ENCODE assay signal across 14 cellular contexts in genomic region chr7:155066417-155066950, GRCh38. TPM values are rescaled to one million over a fixed set of nuclear protein-coding genes. Genes with fewer than 3 reads are reported as not detected.
DNase-seq lines count a peak whose midpoint lies in the region; ATAC-seq, FAIRE-seq and TF ChIP-seq lines count a peak whose summit lies in the region.
"Had no signal": no experiment of that assay in that cellular context is flagged by ENCODE, and none has a peak within 500 bp of the region (broad histone marks: within the 10 kb centered on the region; RNA-seq: fewer than 3 reads in every experiment).

No MANE protein-coding gene starts in this region.

- peaks cover 3% of the 10 kb centered on the region; the same call in 1 of the 2 replicates for H3K27me3 Mint-ChIP-seq in HFFc6 (ENCODE audit: insufficient read depth)

- no peak overlapping the region for H3K4me3 ChIP-seq in fibroblast of villous mesenchyme (ENCODE audit: low read depth, low read length)
- H3K4me3 ChIP-seq: esophagus muscularis mucosa, suprapubic skin had no signal

- no peaks in the 10 kb centered on the region for H3K9me3 Mint-ChIP-seq in HFFc6

- no peak overlapping the region; the same call in 1 of the 2 replicates for H3K27ac Mint-ChIP-seq in HFFc6
- H3K27ac Mint-ChIP-seq: activated naive CD8-positive, alpha-beta T cell treated with anti-CD3 and anti-CD28 coated beads for 36 hours; CD4-positive, alpha-beta memory T cell had no signal

- ATAC-seq in GM18858 (IDR thresholded peaks at IDR 0.05; ENCODE audit: unreplicated experiment), result no peak

- no peaks in the 10 kb centered on the region for H3K36me3 Mint-ChIP-seq in HFFc6 (ENCODE audit: low read depth)
- H3K36me3 Mint-ChIP-seq: activated naive CD8-positive, alpha-beta T cell treated with anti-CD3 and anti-CD28 coated beads for 36 hours; CD4-positive, alpha-beta memory T cell had no signal

- in situ Hi-C loops in KBM-7 (cut with MboI; ENCODE audit: low pct_unique_long_range_greater_than_20kb, low sequenced_read_pairs), result no loop called here

- DNase-seq in AG08395 (ENCODE audit: low spot score), result peak; percentile 65
- peak; percentile 67 for DNase-seq in HFFc6
- DNase-seq in SHP77 (lab: John Stamatoyannopoulos, UW), result peak; percentile 44 to 70
- peak; percentile 7 for DNase-seq in fibroblast of villous mesenchyme (ENCODE audit: low read depth)
- DNase-seq in central memory CD4-positive, alpha-beta T cell, result no peak
- no peak for DNase-seq in KBM-7
- DNase-seq in GM19239 (ENCODE audit: insufficient read length, low spot score), result no peak
- DNase-seq: activated CD4-positive, alpha-beta T cell treated with anti-CD3 and anti-CD28 coated beads for 1 hour; activated naive CD8-positive, alpha-beta T cell treated with anti-CD3 and anti-CD28 coated beads for 36 hours; CD4-positive, alpha-beta memory T cell had no signal

- peaks cover 12% of the 10 kb centered on the region for H3K4me1 Mint-ChIP-seq in HFFc6 (ENCODE audit: low read depth)
- H3K4me1 Mint-ChIP-seq: activated naive CD8-positive, alpha-beta T cell treated with anti-CD3 and anti-CD28 coated beads for 36 hours; CD4-positive, alpha-beta memory T cell had no signal

- TF ChIP-seq CTCF in HFFc6 (IDR thresholded peaks at IDR 0.05), result no peak
- TF ChIP-seq CTCF in fibroblast of villous mesenchyme (IDR thresholded peaks at IDR 0.05; ENCODE audit: insufficient read depth, low read depth, low read length), result no peak

- H3K4me3 Mint-ChIP-seq in HFFc6, result no peak overlapping the region; the same call in 1 of the 2 replicates
- H3K4me3 Mint-ChIP-seq: activated naive CD8-positive, alpha-beta T cell treated with anti-CD3 and anti-CD28 coated beads for 36 hours; CD4-positive, alpha-beta memory T cell had no signal

- FAIRE-seq in GM19239 (lab: Jason Lieb, UNC), result no peak

RNA-seq across cellular contexts. Expression of gene HTR5A, which starts 3.6 kb away (rescaled TPM):
- not detected for total RNA-seq in HFFc6 (2021; fragmentation: NEBNext Ultra II Directional; extraction: Animal tissue kit (Norgen Biotek cat#: 25700))
- total RNA-seq in fibroblast of villous mesenchyme, result not detected in 2 replicates
- total RNA-seq: activated naive CD8-positive, alpha-beta T cell treated with anti-CD3 and anti-CD28 coated beads for 36 hours; CD4-positive, alpha-beta memory T cell; esophagus muscularis mucosa; mesenteric fat pad; suprapubic skin had no signal

Comparison
In these comparisons a context has a peak if more than half of its experiments do, and no peak if none do; other contexts are left out.
1. DNase-seq: peak in AG08395 (single experiment), HFFc6 (single experiment), SHP77 (2 of 2) and fibroblast of villous mesenchyme (single experiment); none in central memory CD4-positive, alpha-beta T cell (single experiment), KBM-7 (single experiment) and GM19239 (single experiment).